Comparison of ENCODE assay signal across 20 cellular contexts in genomic region chr1:64846573-64847430, GRCh38.
DNase-seq lines count a peak whose midpoint lies in the region; ATAC-seq and TF ChIP-seq lines count a peak whose summit lies in the region.
"Had no signal": no experiment of that assay in that cellular context is flagged by ENCODE, and none has a peak within 500 bp of the region (broad histone marks: within the 10 kb centered on the region; RNA-seq: fewer than 3 reads in every experiment).

No MANE protein-coding gene starts in this region.

- H3K36me3 ChIP-seq in MM.1S (replicated peaks; ENCODE audit: insufficient read depth, low read length), result no peaks in the 10 kb centered on the region

- H3F3A ChIP-seq in MM.1S (ENCODE audit: insufficient read depth, low read length), result 0 out of 2 replicates have a peak, but pooled peaks cover 2% of the 10 kb centered on the region

- no peak overlapping the region for H2AFZ ChIP-seq in MM.1S (ENCODE audit: low read length)

- no peak for TF ChIP-seq CTCF in MM.1S (IDR thresholded peaks at IDR 0.05; ENCODE audit: low read length)

- no peak overlapping the region for H3K27ac ChIP-seq in MM.1S (ENCODE audit: low read length)
- H3K27ac ChIP-seq: body of pancreas, C4-2B had no signal

- no peak overlapping the region for H3K4me3 Mint-ChIP-seq in activated T-cell treated with anti-CD3 and anti-CD28 coated beads, Interleukin-2, amount 50 U/mL, for 24 hours
- H3K4me3 Mint-ChIP-seq in activated T-helper 1 cell treated with anti-CD3 and anti-CD28 coated beads, Interleukin-12 subunit alpha, Interleukin-12 subunit beta, Interleukin-2, Interleukin-4 antibody, amounts not matched to agents 30 ng/mL and 10 ng/mL and 1 ng/mL, durations not matched to agents 14 hours and 24 hours and 36 hours, result no peak overlapping the region
- H3K4me3 Mint-ChIP-seq in memory B cell, result no peak overlapping the region
- H3K4me3 Mint-ChIP-seq in stimulated activated naive B cell treated with anti-CD40 and anti-IgM and Interleukin-4, amounts not matched to agents 10 μg/mL and 1 μg/mL and 100 μg/mL, for 72 hours, result no peak overlapping the region
- H3K4me3 Mint-ChIP-seq: activated naive CD8-positive, alpha-beta T cell treated with anti-CD3 and anti-CD28 coated beads, Interleukin-2, amount 10 ng/mL, durations not matched to agents 7 days and 5 days; activated T-cell treated with anti-CD3 and anti-CD28 coated beads, Interleukin-2, amount 50 U/mL, for 4 hours; nephron progenitor cell had no signal

- no peaks in the 10 kb centered on the region for H3K27me3 Mint-ChIP-seq in activated T-cell treated with anti-CD3 and anti-CD28 coated beads, Interleukin-2, amount 50 U/mL, for 24 hours
- H3K27me3 Mint-ChIP-seq in activated T-helper 1 cell treated with anti-CD3 and anti-CD28 coated beads, Interleukin-12 subunit alpha, Interleukin-12 subunit beta, Interleukin-2, Interleukin-4 antibody, amounts not matched to agents 30 ng/mL and 10 ng/mL and 1 ng/mL, durations not matched to agents 14 hours and 24 hours and 36 hours (ENCODE audit: insufficient read depth), result no peaks in the 10 kb centered on the region
- no peaks in the 10 kb centered on the region for H3K27me3 Mint-ChIP-seq in memory B cell
- no peaks in the 10 kb centered on the region for H3K27me3 Mint-ChIP-seq in stimulated activated naive B cell treated with anti-CD40 and anti-IgM and Interleukin-4, amounts not matched to agents 10 μg/mL and 1 μg/mL and 100 μg/mL, for 72 hours
- H3K27me3 Mint-ChIP-seq: activated naive CD8-positive, alpha-beta T cell treated with anti-CD3 and anti-CD28 coated beads, Interleukin-2, amount 10 ng/mL, durations not matched to agents 7 days and 5 days; progenitor cell of endocrine pancreas had no signal

- H3K27me3 ChIP-seq in MM.1S (replicated peaks; ENCODE audit: insufficient read depth, low read length), result no peaks in the 10 kb centered on the region
- H3K27me3 ChIP-seq: body of pancreas had no signal

- no peaks in the 10 kb centered on the region for H3K79me2 ChIP-seq in MM.1S (ENCODE audit: low read length)

- 0 out of 2 replicates have a peak, but pooled peaks cover 4% of the 10 kb centered on the region for H3K4me1 ChIP-seq in MM.1S (ENCODE audit: low read length)
- H3K4me1 ChIP-seq: body of pancreas had no signal

- no peaks in the 10 kb centered on the region for H4K20me1 ChIP-seq in MM.1S (ENCODE audit: insufficient read depth, low read length)

- H3K4me2 ChIP-seq in MM.1S (ENCODE audit: low read depth, low read length), result no peak overlapping the region

- H3K9me2 ChIP-seq in MM.1S (replicated peaks; ENCODE audit: insufficient read depth, low read length), result no peaks in the 10 kb centered on the region

- intact Hi-C loops in activated T-helper 1 cell treated with anti-CD3 and anti-CD28 coated beads, Interleukin-12 subunit alpha, Interleukin-12 subunit beta, Interleukin-2, Interleukin-4 antibody, amounts not matched to agents 30 ng/mL and 10 ng/mL and 1 ng/mL, durations not matched to agents 14 hours and 24 hours and 36 hours (cut with micrococcal nuclease), result no loop called here

- H3K27ac Mint-ChIP-seq in activated T-cell treated with anti-CD3 and anti-CD28 coated beads, Interleukin-2, amount 50 U/mL, for 24 hours, result peak overlapping the region; percentile 48
- peak overlapping the region; percentile 65 for H3K27ac Mint-ChIP-seq in activated T-helper 1 cell treated with anti-CD3 and anti-CD28 coated beads, Interleukin-12 subunit alpha, Interleukin-12 subunit beta, Interleukin-2, Interleukin-4 antibody, amounts not matched to agents 30 ng/mL and 10 ng/mL and 1 ng/mL, durations not matched to agents 14 hours and 24 hours and 36 hours
- peak overlapping the region; percentile 77 for H3K27ac Mint-ChIP-seq in memory B cell
- peak overlapping the region; percentile 37 for H3K27ac Mint-ChIP-seq in stimulated activated naive B cell treated with anti-CD40 and anti-IgM and Interleukin-4, amounts not matched to agents 10 μg/mL and 1 μg/mL and 100 μg/mL, for 72 hours
- H3K27ac Mint-ChIP-seq: activated naive CD8-positive, alpha-beta T cell treated with anti-CD3 and anti-CD28 coated beads, Interleukin-2, amount 10 ng/mL, durations not matched to agents 7 days and 5 days; nephron progenitor cell; progenitor cell of endocrine pancreas had no signal

- no peak for DNase-seq in activated T-cell treated with anti-CD3 and anti-CD28 coated beads, Interleukin-2, amount 50 U/mL, for 24 hours
- DNase-seq in activated T-cell treated with anti-CD3 and anti-CD28 coated beads, Interleukin-2, amount 50 U/mL, for 1 hour, result no peak
- DNase-seq in activated T-helper 1 cell treated with anti-CD3 and anti-CD28 coated beads, Interleukin-12 subunit alpha, Interleukin-12 subunit beta, Interleukin-2, Interleukin-4 antibody, amounts not matched to agents 30 ng/mL and 10 ng/mL and 1 ng/mL, durations not matched to agents 14 hours and 24 hours and 36 hours (ENCODE audit: low spot score), result no peak
- no peak for DNase-seq in memory B cell (ENCODE audit: low spot score in 2 of 2)
- no peak for DNase-seq in stimulated activated naive B cell treated with anti-CD40 and anti-IgM and Interleukin-4, amounts not matched to agents 10 μg/mL and 1 μg/mL and 100 μg/mL, for 72 hours
- no peak for DNase-seq in OCI-M1 (lab: John Stamatoyannopoulos, UW)
- no peak for DNase-seq in stimulated activated CD8-positive, alpha-beta memory T cell treated with anti-CD3 and anti-CD28 coated beads, Interleukin-4, amount 100 ng/mL, for 48 hours
- DNase-seq in MM.1S, result no peak
- DNase-seq: activated CD4-positive, alpha-beta T cell treated with anti-CD3 and anti-CD28 coated beads, Interleukin-2, amount 50 U/mL, for 4 hours; activated naive CD8-positive, alpha-beta T cell treated with anti-CD3 and anti-CD28 coated beads, Interleukin-2, amount 10 ng/mL, durations not matched to agents 7 days and 5 days; activated T-cell treated with anti-CD3 and anti-CD28 coated beads, Interleukin-2, amount 50 U/mL, for 4 hours; body of pancreas; Kasumi-1; NCI-H1092; NCI-H1930; nephron progenitor cell; PC-3; SHP77 treated with DMSO at 0.1 percent for 48 hours had no signal

- H3K4me1 Mint-ChIP-seq in activated T-cell treated with anti-CD3 and anti-CD28 coated beads, Interleukin-2, amount 50 U/mL, for 24 hours (ENCODE audit: low read depth), result no peaks in the 10 kb centered on the region
- no peaks in the 10 kb centered on the region for H3K4me1 Mint-ChIP-seq in activated T-helper 1 cell treated with anti-CD3 and anti-CD28 coated beads, Interleukin-12 subunit alpha, Interleukin-12 subunit beta, Interleukin-2, Interleukin-4 antibody, amounts not matched to agents 30 ng/mL and 10 ng/mL and 1 ng/mL, durations not matched to agents 14 hours and 24 hours and 36 hours (ENCODE audit: low read depth)
- peaks cover 11% of the 10 kb centered on the region for H3K4me1 Mint-ChIP-seq in memory B cell
- H3K4me1 Mint-ChIP-seq in stimulated activated naive B cell treated with anti-CD40 and anti-IgM and Interleukin-4, amounts not matched to agents 10 μg/mL and 1 μg/mL and 100 μg/mL, for 72 hours, result peaks cover 15 to 23% of the 10 kb centered on the region in 2 donors

- peaks cover 93% of the 10 kb centered on the region for H3K36me3 Mint-ChIP-seq in activated T-cell treated with anti-CD3 and anti-CD28 coated beads, Interleukin-2, amount 50 U/mL, for 24 hours (ENCODE audit: low read depth)
- peaks cover 35% of the 10 kb centered on the region for H3K36me3 Mint-ChIP-seq in activated T-helper 1 cell treated with anti-CD3 and anti-CD28 coated beads, Interleukin-12 subunit alpha, Interleukin-12 subunit beta, Interleukin-2, Interleukin-4 antibody, amounts not matched to agents 30 ng/mL and 10 ng/mL and 1 ng/mL, durations not matched to agents 14 hours and 24 hours and 36 hours (ENCODE audit: low read depth)
- H3K36me3 Mint-ChIP-seq in memory B cell, result peaks cover 33% of the 10 kb centered on the region
- H3K36me3 Mint-ChIP-seq in stimulated activated naive B cell treated with anti-CD40 and anti-IgM and Interleukin-4, amounts not matched to agents 10 μg/mL and 1 μg/mL and 100 μg/mL, for 72 hours, result peaks cover 45 to 53% of the 10 kb centered on the region in 2 donors

- no peaks in the 10 kb centered on the region for H3K9me3 Mint-ChIP-seq in activated T-cell treated with anti-CD3 and anti-CD28 coated beads, Interleukin-2, amount 50 U/mL, for 24 hours
- no peaks in the 10 kb centered on the region for H3K9me3 Mint-ChIP-seq in activated T-helper 1 cell treated with anti-CD3 and anti-CD28 coated beads, Interleukin-12 subunit alpha, Interleukin-12 subunit beta, Interleukin-2, Interleukin-4 antibody, amounts not matched to agents 30 ng/mL and 10 ng/mL and 1 ng/mL, durations not matched to agents 14 hours and 24 hours and 36 hours
- no peaks in the 10 kb centered on the region for H3K9me3 Mint-ChIP-seq in memory B cell
- no peaks in the 10 kb centered on the region for H3K9me3 Mint-ChIP-seq in stimulated activated naive B cell treated with anti-CD40 and anti-IgM and Interleukin-4, amounts not matched to agents 10 μg/mL and 1 μg/mL and 100 μg/mL, for 72 hours
- H3K9me3 Mint-ChIP-seq: activated naive CD8-positive, alpha-beta T cell treated with anti-CD3 and anti-CD28 coated beads, Interleukin-2, amount 10 ng/mL, durations not matched to agents 7 days and 5 days; activated T-cell treated with anti-CD3 and anti-CD28 coated beads, Interleukin-2, amount 50 U/mL, for 4 hours; nephron progenitor cell had no signal

- H3K4me3 ChIP-seq in MM.1S (ENCODE audit: low read length), result no peak overlapping the region
- H3K4me3 ChIP-seq: body of pancreas had no signal

- ATAC-seq in memory B cell (ENCODE audit: low read depth), result no peak
- ATAC-seq in stimulated activated naive B cell treated with anti-CD40 and anti-IgM and Interleukin-4, amounts not matched to agents 10 μg/mL and 1 μg/mL and 100 μg/mL, for 72 hours (replicated peaks), result no peak
- ATAC-seq: activated T-cell treated with anti-CD3 and anti-CD28 coated beads, Interleukin-2, amount 50 U/mL, for 4 hours; body of pancreas; PC-3 had no signal

- no peaks in the 10 kb centered on the region for H3K9me3 ChIP-seq in MM.1S (replicated peaks; ENCODE audit: insufficient read depth, low read length)
- H3K9me3 ChIP-seq: body of pancreas had no signal

- no peak overlapping the region for H3K9ac ChIP-seq in MM.1S (ENCODE audit: low read length)
